Comparison of ENCODE assay signal across 7 cellular contexts in genomic region chr14:74278080-74278479, GRCh38. TPM values are rescaled to one million over a fixed set of nuclear protein-coding genes. Genes with fewer than 3 reads are reported as not detected.
"Had no signal": no experiment of that assay in that cellular context is flagged by ENCODE, and none has a peak within 500 bp of the region (broad histone marks: within the 10 kb centered on the region; RNA-seq: fewer than 3 reads in every experiment).

No MANE protein-coding gene starts in this region.

- H3K4me3 ChIP-seq: GM23338 had no signal

- H2AFZ ChIP-seq: GM23338 had no signal

- H3K4me2 ChIP-seq: GM23338 had no signal

- FAIRE-seq: H1, H54 had no signal

- DNase-seq: H9, HCEC 1CT, IMR-90, KBM-7 had no signal

RNA-seq across cellular contexts. Expression of gene VSX2, which starts 38.8 kb away (rescaled TPM):
- polyA plus RNA-seq: IMR-90 had no signal
